ENCODE assay signal across 8 cellular contexts in genomic region chr17:7888184-7888920, GRCh38. TPM values are rescaled to one million over a fixed set of nuclear protein-coding genes. Genes with fewer than 3 reads are reported as not detected.
DNase-seq lines count a peak whose midpoint lies in the region; ATAC-seq, FAIRE-seq and TF ChIP-seq lines count a peak whose summit lies in the region.

Gene CHD3, plus strand, starts transcription at chr17:7888789. Its CDS starts 212 bp downstream, at chr17:7889001.

- no peak for TF ChIP-seq CTCF in HepG2 (CRISPR knock-in tag; IDR thresholded peaks at IDR 0.05)

- intact Hi-C loops in HepG2 (cut with micrococcal nuclease; ENCODE audit: unreplicated experiment), result no loop called here

- H3K27ac Mint-ChIP-seq in T-helper 2 cell treated with Interferon-gamma antibody and Interleukin-4, amounts not matched to agents 5 μg/mL and 100 μg/mL, for 36 hours, result no peak within 1 kb of the TSS
- H3K27ac Mint-ChIP-seq in central memory CD8-positive, alpha-beta T cell (ENCODE audit: low read depth), result no peak within 1 kb of the TSS

- TF ChIP-seq POLR2A in HepG2 (IDR thresholded peaks at IDR 0.05; ENCODE audit: insufficient read depth in 1 of 2, low read depth in 2 of 2, low read length in 2 of 2), result no peak

- peak; percentile 56 for DNase-seq in DMS 273 (lab: John Stamatoyannopoulos, UW; ENCODE audit: unreplicated experiment)
- no peak for DNase-seq in DMS 273 treated with DMSO at 0.1 percent for 48 hours (lab: John Stamatoyannopoulos, UW)
- peak; percentile 69 for DNase-seq in T-helper 2 cell treated with Interferon-gamma antibody and Interleukin-4, amounts not matched to agents 5 μg/mL and 100 μg/mL, for 36 hours (ENCODE audit: low spot score)
- no peak for DNase-seq in central memory CD8-positive, alpha-beta T cell (ENCODE audit: low spot score in 2 of 2)
- no peak for DNase-seq in HepG2 (ENCODE audit: low spot score)
- DNase-seq in stimulated activated CD8-positive, alpha-beta memory T cell treated with anti-CD3 and anti-CD28 coated beads, Interleukin-12 subunit alpha, Interleukin-12 subunit beta, amount 100 ng/mL, for 4 hours (ENCODE audit: low read depth), result peak; percentile 18

- no peak for TF ChIP-seq RAD21 in HepG2 (CRISPR knock-in tag; IDR thresholded peaks at IDR 0.05)

- H3K4me1 ChIP-seq in HepG2 (ENCODE audit: insufficient read depth, low read length), result peaks cover 38% of the 10 kb centered on the region

- peak within 1 kb of the TSS; percentile 63 for H3K9ac ChIP-seq in HepG2 (ENCODE audit: insufficient read depth, low read depth, low read length)

- no TSS peak for BruUV-seq in HepG2 (replicated peaks; lab: Mats Ljungman, UMichigan)

- no peaks in the 10 kb centered on the region for H3K36me3 ChIP-seq in HepG2 (replicated peaks in 1 of 2; ENCODE audit: control insufficient read depth in 1 of 2, insufficient read depth in 2 of 2, low read length in 2 of 2)

- CTCF ChIA-PET in HepG2 (lab: Yijun Ruan, JAX; ENCODE audit: low intra/inter-chr PET ratio, low total read pairs), result interaction anchor here (1.9 kb wide), 1 partner anchor 26 kb away, joined by 5 read pairs; no protein-coding TSS in a partner anchor

- peaks cover 13% of the 10 kb centered on the region for H3K4me1 Mint-ChIP-seq in T-helper 2 cell treated with Interferon-gamma antibody and Interleukin-4, amounts not matched to agents 5 μg/mL and 100 μg/mL, for 36 hours (ENCODE audit: low read depth)
- H3K4me1 Mint-ChIP-seq in central memory CD8-positive, alpha-beta T cell, result peaks cover 8% of the 10 kb centered on the region

- no peak for TF ChIP-seq EP300 in HepG2 (IDR thresholded peaks at IDR 0.05; ENCODE audit: low read depth in 2 of 2, low read length in 2 of 2)
- TF ChIP-seq EP300 in HepG2 (CRISPR knock-in tag; IDR thresholded peaks at IDR 0.05; ENCODE audit: borderline replicate concordance), result no peak; the same call in 1 of the 2 replicates

- H3K27me3 Mint-ChIP-seq in T-helper 2 cell treated with Interferon-gamma antibody and Interleukin-4, amounts not matched to agents 5 μg/mL and 100 μg/mL, for 36 hours (ENCODE audit: low read depth), result no peaks in the 10 kb centered on the region
- H3K27me3 Mint-ChIP-seq in central memory CD8-positive, alpha-beta T cell, result no peaks in the 10 kb centered on the region

- peaks cover 35% of the 10 kb centered on the region for H3K36me3 Mint-ChIP-seq in T-helper 2 cell treated with Interferon-gamma antibody and Interleukin-4, amounts not matched to agents 5 μg/mL and 100 μg/mL, for 36 hours (ENCODE audit: low read depth)
- peaks cover 42% of the 10 kb centered on the region for H3K36me3 Mint-ChIP-seq in central memory CD8-positive, alpha-beta T cell (ENCODE audit: insufficient read depth)

- peak within 1 kb of the TSS; percentile 92 for H3K4me2 ChIP-seq in HepG2 (ENCODE audit: low read depth, low read length)

- FAIRE-seq in HepG2 (lab: Jason Lieb, UNC), result no peak

- H3K4me3 ChIP-seq in HepG2 (replicated peaks in 1 of 3; ENCODE audit: insufficient read depth in 1 of 3, low read depth in 2 of 3, low read length in 3 of 3), result peak within 1 kb of the TSS; percentile 45 to 76 (median 68)

- in situ Hi-C loops in HepG2 (cut with HindIII; ENCODE audit: extremely low pct_ligation_motif_present, low pct_unique_long_range_greater_than_20kb), result no loop called here

- no peaks in the 10 kb centered on the region for H4K20me1 ChIP-seq in HepG2 (ENCODE audit: insufficient read depth, low read length)

- no peaks in the 10 kb centered on the region for H3K9me3 Mint-ChIP-seq in T-helper 2 cell treated with Interferon-gamma antibody and Interleukin-4, amounts not matched to agents 5 μg/mL and 100 μg/mL, for 36 hours
- no peaks in the 10 kb centered on the region for H3K9me3 Mint-ChIP-seq in central memory CD8-positive, alpha-beta T cell

- H3K27ac ChIP-seq in HepG2 (ENCODE audit: extremely low read length, insufficient read depth, low read length), result peak within 1 kb of the TSS; percentile 69

- no peak within 1 kb of the TSS for H3K4me3 Mint-ChIP-seq in T-helper 2 cell treated with Interferon-gamma antibody and Interleukin-4, amounts not matched to agents 5 μg/mL and 100 μg/mL, for 36 hours
- no peak within 1 kb of the TSS for H3K4me3 Mint-ChIP-seq in central memory CD8-positive, alpha-beta T cell

- peak; percentile 34 for ATAC-seq in central memory CD8-positive, alpha-beta T cell (replicated peaks; ENCODE audit: extremely low read depth, poor library complexity, severe bottlenecking)
- ATAC-seq in HepG2, result peak; percentile 45
- no peak for ATAC-seq in HG02798 (IDR thresholded peaks at IDR 0.05; ENCODE audit: poor library complexity, unreplicated experiment)
- ATAC-seq in HG03469 (IDR thresholded peaks at IDR 0.05; ENCODE audit: unreplicated experiment), result no peak

- H3K9me3 ChIP-seq in HepG2 (ENCODE audit: low read length), result no peaks in the 10 kb centered on the region

- H3K27me3 ChIP-seq in HepG2 (ENCODE audit: control insufficient read depth in 1 of 2, insufficient read depth in 2 of 2, low read length in 2 of 2), result peaks cover 0 to 17% of the 10 kb centered on the region in 2 experiments; a peak in 2 of 5 replicates

- POLR2A ChIA-PET in HepG2 (lab: Yijun Ruan, JAX), result interaction anchor here (1.3 to 1.5 kb wide), 3 partner anchors 26 to 52 kb away, joined by 3 to 4 read pairs (median 3); partner anchors contain the start of gene NAA38

- 50% methylated on average over 16 of the region's 18 CpGs for WGBS in HepG2 (ENCODE audit: low lambda C conversion rate)

- peak within 1 kb of the TSS; percentile 48 for H2AFZ ChIP-seq in HepG2 (ENCODE audit: low read length)

- no peaks in the 10 kb centered on the region for H3K79me2 ChIP-seq in HepG2 (ENCODE audit: insufficient read depth, low read length)

TF ChIP-seq in HepG2, 621 proteins besides CTCF, POLR2A, EP300 and RAD21 (continues in another document):
- 0 out of 2 replicates have a peak, but pooled peaks have one; percentile 24 for TF ChIP-seq TMF1 (CRISPR knock-in tag; IDR thresholded peaks at IDR 0.05; ENCODE audit: low read depth)
- TF ChIP-seq KDM3A (CRISPR knock-in tag; IDR thresholded peaks at IDR 0.05; ENCODE audit: low read depth), result no peak
- TF ChIP-seq ZNF788 (CRISPR knock-in tag; IDR thresholded peaks at IDR 0.05; ENCODE audit: borderline replicate concordance), result peak; percentile 9; the same call in 1 of the 2 replicates
- TF ChIP-seq SALL1 (CRISPR knock-in tag; IDR thresholded peaks at IDR 0.05), result peak; percentile 12; the same call in 1 of the 2 replicates
- TF ChIP-seq TEAD3 (CRISPR knock-in tag; optimal IDR thresholded peaks at IDR 0.05; ENCODE audit: borderline replicate concordance), result peak; percentile 15
- TF ChIP-seq, protein P1, sequence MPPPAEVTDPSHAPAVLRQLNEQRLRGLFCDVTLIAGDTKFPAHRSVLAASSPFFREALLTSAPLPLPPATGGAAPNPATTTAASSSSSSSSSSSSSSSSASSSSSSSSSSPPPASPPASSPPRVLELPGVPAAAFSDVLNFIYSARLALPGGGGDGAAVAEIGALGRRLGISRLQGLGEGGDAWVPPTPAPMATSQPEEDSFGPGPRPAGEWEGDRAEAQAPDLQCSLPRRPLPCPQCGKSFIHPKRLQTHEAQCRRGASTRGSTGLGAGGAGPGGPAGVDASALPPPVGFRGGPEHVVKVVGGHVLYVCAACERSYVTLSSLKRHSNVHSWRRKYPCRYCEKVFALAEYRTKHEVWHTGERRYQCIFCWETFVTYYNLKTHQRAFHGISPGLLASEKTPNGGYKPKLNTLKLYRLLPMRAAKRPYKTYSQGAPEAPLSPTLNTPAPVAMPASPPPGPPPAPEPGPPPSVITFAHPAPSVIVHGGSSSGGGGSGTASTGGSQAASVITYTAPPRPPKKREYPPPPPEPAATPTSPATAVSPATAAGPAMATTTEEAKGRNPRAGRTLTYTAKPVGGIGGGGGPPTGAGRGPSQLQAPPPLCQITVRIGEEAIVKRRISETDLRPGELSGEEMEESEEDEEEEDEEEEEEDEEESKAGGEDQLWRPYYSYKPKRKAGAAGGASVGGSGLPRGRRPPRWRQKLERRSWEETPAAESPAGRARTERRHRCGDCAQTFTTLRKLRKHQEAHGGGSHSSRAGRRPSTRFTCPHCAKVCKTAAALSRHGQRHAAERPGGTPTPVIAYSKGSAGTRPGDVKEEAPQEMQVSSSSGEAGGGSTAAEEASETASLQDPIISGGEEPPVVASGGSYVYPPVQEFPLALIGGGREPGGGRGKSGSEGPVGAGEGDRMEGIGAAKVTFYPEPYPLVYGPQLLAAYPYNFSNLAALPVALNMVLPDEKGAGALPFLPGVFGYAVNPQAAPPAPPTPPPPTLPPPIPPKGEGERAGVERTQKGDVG (CRISPR knock-in tag; IDR thresholded peaks at IDR 0.05; ENCODE audit: borderline replicate concordance), result 0 out of 2 replicates have a peak, but pooled peaks have one; percentile 10
- TF ChIP-seq MXD1 (CRISPR knock-in tag; IDR thresholded peaks at IDR 0.05), result peak; percentile 14; the same call in 1 of the 2 replicates

RNA-seq across cellular contexts. Expression of gene CHD3, which starts in this region (rescaled TPM):
- 3.3 and 3.7 TPM in 2 replicates for total RNA-seq in HepG2 (2016; rRNA removed; fragmentation: Illumina TruSeq; extraction: Trizol)
- total RNA-seq in HepG2 (2016; cell fraction: cytosol; rRNA removed; fragmentation: Illumina TruSeq; extraction: Trizol; ENCODE audit: low read depth), result 0.20 and 0.53 TPM in 2 replicates
- 1.6 and 3.6 TPM in 2 replicates for total RNA-seq in HepG2 (2016; cell fraction: insoluble cytoplasmic fraction; rRNA removed; fragmentation: Illumina TruSeq; extraction: Trizol)
- 1.1 and 3.2 TPM in 2 replicates for total RNA-seq in HepG2 (2016; cell fraction: membrane; rRNA removed; fragmentation: Illumina TruSeq; extraction: Trizol)
- 4.7 and 9.3 TPM in 2 replicates for total RNA-seq in HepG2 (2016; cell fraction: nucleus; rRNA removed; fragmentation: Illumina TruSeq; extraction: Trizol)
- 2.7 and 3.3 TPM in 2 replicates for polyA plus RNA-seq in HepG2 (2011; rRNA removed)
- 1.8 and 1.9 TPM in 2 replicates for polyA plus RNA-seq in HepG2 (2011; cell fraction: cytosol; rRNA removed)
- 21.5 and 21.6 TPM in 2 replicates for polyA plus RNA-seq in HepG2 (2011; cell fraction: nucleus; rRNA removed)
- polyA plus RNA-seq in HepG2 (2012), result 6.4 and 10.0 TPM in 2 replicates
- polyA plus RNA-seq in HepG2 (2016; cell fraction: cytosol; fragmentation: Illumina TruSeq; extraction: Trizol; ENCODE audit: low read depth), result 0.57 and 0.75 TPM in 2 replicates
- polyA plus RNA-seq in HepG2 (2016; cell fraction: insoluble cytoplasmic fraction; fragmentation: Illumina TruSeq; extraction: Trizol; ENCODE audit: low read depth), result 1.8 and 5.2 TPM in 2 replicates
- 1.1 and 1.3 TPM in 2 replicates for polyA plus RNA-seq in HepG2 (2016; cell fraction: membrane; fragmentation: Illumina TruSeq; extraction: Trizol; ENCODE audit: low read depth)
- polyA plus RNA-seq in HepG2 (2016; cell fraction: nucleus; fragmentation: Illumina TruSeq; extraction: Trizol; ENCODE audit: insufficient read depth, low read depth), result 15.5 and 16.4 TPM in 2 replicates
- polyA minus RNA-seq in HepG2 (2011; rRNA and poly(A)+ RNA removed; ENCODE audit: low replicate concordance), result 8.0 and 73.1 TPM in 2 replicates
- 3.3 and 3.9 TPM in 2 replicates for polyA minus RNA-seq in HepG2 (2011; cell fraction: cytosol; rRNA and poly(A)+ RNA removed)
- 9.1 and 12.4 TPM in 2 replicates for polyA minus RNA-seq in HepG2 (2011; cell fraction: nucleus; rRNA and poly(A)+ RNA removed)

Comparison
In these comparisons a context has a peak if more than half of its experiments do, and no peak if none do; other contexts are left out.
1. DNase-seq: peak in DMS 273 (single experiment), T-helper 2 cell treated with Interferon-gamma antibody and Interleukin-4, amounts not matched to agents 5 μg/mL and 100 μg/mL, for 36 hours (single experiment) and stimulated activated CD8-positive, alpha-beta memory T cell treated with anti-CD3 and anti-CD28 coated beads, Interleukin-12 subunit alpha, Interleukin-12 subunit beta, amount 100 ng/mL, for 4 hours (single experiment); none in DMS 273 treated with DMSO at 0.1 percent for 48 hours (single experiment), central memory CD8-positive, alpha-beta T cell (0 of 2) and HepG2 (single experiment).
2. ATAC-seq: peak in central memory CD8-positive, alpha-beta T cell (single experiment) and HepG2 (single experiment); none in HG02798 (single experiment) and HG03469 (single experiment).